Comparison of ENCODE assay signal across 9 cellular contexts in the genomic region with DNA sequence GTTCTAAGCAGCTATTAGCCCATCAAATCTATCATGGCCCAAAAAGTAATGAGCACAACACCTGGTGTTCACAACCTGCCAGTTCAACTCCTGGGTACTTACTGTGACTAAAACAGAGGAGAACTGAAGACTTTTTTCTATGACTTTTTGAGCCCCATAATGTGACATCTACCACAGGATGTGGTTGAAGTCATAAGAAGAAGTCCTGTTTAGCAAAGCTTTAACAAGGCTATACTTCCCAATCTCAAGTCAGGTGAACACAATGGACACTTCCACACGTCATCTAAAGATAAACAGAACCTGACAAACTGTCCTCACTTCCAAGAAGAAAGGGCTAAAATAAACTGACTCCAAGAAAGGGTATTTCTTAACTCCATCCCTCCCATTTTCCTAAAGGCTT.
DNase-seq lines count a peak whose midpoint lies in the region; ATAC-seq, FAIRE-seq and TF ChIP-seq lines count a peak whose summit lies in the region.
"Had no signal": no experiment of that assay in that cellular context is flagged by ENCODE, and none has a peak within 500 bp of the region (broad histone marks: within the 10 kb centered on the region; RNA-seq: fewer than 3 reads in every experiment).

No MANE protein-coding gene starts in this region.

- 33% methylated on average over 1 of the region's 1 CpG for WGBS in GM12878 (ENCODE audit: insufficient coverage, insufficient replicate concordance, low lambda C conversion rate, missing lambda C conversion rate)
- 73% methylated on average over 1 of the region's 1 CpG for WGBS in suprapubic skin

- intact Hi-C loops in GM12878 (cut with micrococcal nuclease; ENCODE audit: unreplicated experiment), result no loop called here
- intact Hi-C loops in cardiac septum (cut with DNase I), result no loop called here

- FAIRE-seq in GM12878 (lab: Jason Lieb, UNC), result peak; percentile 78

- no peak overlapping the region for H3K4me3 ChIP-seq in GM12865 (ENCODE audit: low read depth, low read length)
- H3K4me3 ChIP-seq in GM12878, result no peak overlapping the region
- no peak overlapping the region for H3K4me3 ChIP-seq in suprapubic skin

- RAD21 ChIA-PET in GM12878 (lab: Charles Lee; ENCODE audit: unreplicated experiment), result interaction anchor here (1.1 kb wide), 1 partner anchor 139 kb away, joined by 3 read pairs; a partner anchor contains a TSS

- TF ChIP-seq CTCF in GM12865 (IDR thresholded peaks at IDR 0.05; ENCODE audit: insufficient read depth, low read depth, low read length, missing control alignments) (no peak), GM12878 (IDR thresholded peaks at IDR 0.05 in 2 of 3, conservative IDR thresholded peaks at IDR 0.05 in 1 of 3; ENCODE audit: control insufficient read depth in 2 of 3, extremely low read depth in 1 of 3, insufficient read depth in 1 of 3, low read depth in 3 of 3, low read length in 3 of 3) (no peak), suprapubic skin (IDR thresholded peaks at IDR 0.05) (no peak)

- SMC1A ChIA-PET in GM12878 (lab: Charles Lee; ENCODE audit: uncharacterized antibody, unreplicated experiment), result interaction anchor here (0.8 to 1.5 kb wide), 4 partner anchors 8 to 19 kb away, joined by 3 to 6 read pairs (median 4); no protein-coding TSS in a partner anchor

- no peak for TF ChIP-seq POLR2A in GM12878 (IDR thresholded peaks at IDR 0.05; ENCODE audit: low read depth, low read length)
- no peak for TF ChIP-seq POLR2A in suprapubic skin (IDR thresholded peaks at IDR 0.05)

- CTCF ChIA-PET in GM12878 (lab: Yijun Ruan, JAX), result interaction anchor here (1.5 kb wide), 1 partner anchor 296 kb away, joined by 4 read pairs; a partner anchor contains a TSS

- H3K9ac ChIP-seq in GM12878 (ENCODE audit: control insufficient read depth, insufficient read depth, low read length), result no peak overlapping the region

- H3K27me3 ChIP-seq in GM12878 (replicated peaks in 1 of 2; ENCODE audit: control insufficient read depth in 2 of 2, insufficient read depth in 2 of 2, low read length in 1 of 2) (no peaks in the 10 kb centered on the region), suprapubic skin (no peaks in the 10 kb centered on the region)

- in situ Hi-C loops in GM12878 (cut with MboI), result no loop called here

- no peaks in the 10 kb centered on the region for H3K79me2 ChIP-seq in GM12878 (ENCODE audit: control insufficient read depth, insufficient read depth, low read length)

- H3K27ac ChIP-seq in GM12878 (ENCODE audit: control insufficient read depth, insufficient read depth) (no peak overlapping the region), suprapubic skin (no peak overlapping the region)

- no peak overlapping the region for H3K4me2 ChIP-seq in GM12878 (ENCODE audit: control insufficient read depth, insufficient read depth)

- H3K36me3 ChIP-seq in GM12878 (ENCODE audit: control insufficient read depth in 2 of 2, insufficient read depth in 2 of 2, low read length in 1 of 2) (peaks cover 0 to 4% of the 10 kb centered on the region in 2 experiments; a peak in 1 of 4 replicates), suprapubic skin (peaks cover 18% of the 10 kb centered on the region)

- no TSS peak for BruUV-seq in GM12878 (replicated peaks; lab: Mats Ljungman, UMichigan)

- TF ChIP-seq RAD21 in GM12878 (IDR thresholded peaks at IDR 0.05; ENCODE audit: insufficient read depth, low read depth, low read length), result no peak

- TF ChIP-seq EP300 in GM12878 (IDR thresholded peaks at IDR 0.05; ENCODE audit: borderline replicate concordance in 1 of 2, control insufficient read depth in 1 of 2, low read depth in 2 of 2, low read length in 2 of 2) (no peak), suprapubic skin (IDR thresholded peaks at IDR 0.05) (no peak)

- ATAC-seq in GM19455 (IDR thresholded peaks at IDR 0.05; ENCODE audit: unreplicated experiment) (peak; percentile 74), HG03439 (IDR thresholded peaks at IDR 0.05; ENCODE audit: unreplicated experiment) (peak; percentile 53), GM12878 (peak; percentile 79)

- no peak overlapping the region for H2AFZ ChIP-seq in GM12878 (ENCODE audit: control insufficient read depth, low read depth, low read length)

- no peaks in the 10 kb centered on the region for H4K20me1 ChIP-seq in GM12878 (ENCODE audit: control insufficient read depth, insufficient read depth)

- POLR2A ChIA-PET in GM12878 (lab: Charles Lee), result interaction anchor here (1.0 kb wide), 1 partner anchor 15 kb away, joined by 3 read pairs; no protein-coding TSS in a partner anchor

- peak; percentile 45 for DNase-seq in GM12865 (ENCODE audit: low read depth)
- DNase-seq in GM12878 (ENCODE audit: low read depth, low spot score), result peak; percentile 13
- no peak for DNase-seq in cardiac septum (ENCODE audit: low spot score)
- no peak for DNase-seq in HT-29 (ENCODE audit: low spot score)
- DNase-seq in NCI-H2029 treated with DMSO at 0.1 percent for 48 hours (lab: John Stamatoyannopoulos, UW), result no peak
- DNase-seq in suprapubic skin (ENCODE audit: low spot score in 2 of 2), result no peak
- DNase-seq: effector CD8-positive, alpha-beta T cell had no signal

- H3K4me1 ChIP-seq in GM12878 (ENCODE audit: control insufficient read depth, insufficient read depth, low read length) (no peaks in the 10 kb centered on the region), suprapubic skin (no peaks in the 10 kb centered on the region)

- H3K9me3 ChIP-seq in GM12878 (replicated peaks; ENCODE audit: control insufficient read depth, insufficient read depth, low read length), result no peaks in the 10 kb centered on the region
- H3K9me3 ChIP-seq in suprapubic skin, result no peaks in the 10 kb centered on the region

TF ChIP-seq in GM12878, 131 proteins besides CTCF, POLR2A, EP300 and RAD21 (continues in another document):
- TF ChIP-seq WRNIP1 (IDR thresholded peaks at IDR 0.05; ENCODE audit: borderline replicate concordance, low read depth, low read length) (no peak), HCFC1 (IDR thresholded peaks at IDR 0.05; ENCODE audit: low read length) (no peak), IKZF2 (IDR thresholded peaks at IDR 0.05) (peak in 1 of 2 experiments; percentile 25; a peak in 1 of 4 replicates)
- TF ChIP-seq, protein P1, sequence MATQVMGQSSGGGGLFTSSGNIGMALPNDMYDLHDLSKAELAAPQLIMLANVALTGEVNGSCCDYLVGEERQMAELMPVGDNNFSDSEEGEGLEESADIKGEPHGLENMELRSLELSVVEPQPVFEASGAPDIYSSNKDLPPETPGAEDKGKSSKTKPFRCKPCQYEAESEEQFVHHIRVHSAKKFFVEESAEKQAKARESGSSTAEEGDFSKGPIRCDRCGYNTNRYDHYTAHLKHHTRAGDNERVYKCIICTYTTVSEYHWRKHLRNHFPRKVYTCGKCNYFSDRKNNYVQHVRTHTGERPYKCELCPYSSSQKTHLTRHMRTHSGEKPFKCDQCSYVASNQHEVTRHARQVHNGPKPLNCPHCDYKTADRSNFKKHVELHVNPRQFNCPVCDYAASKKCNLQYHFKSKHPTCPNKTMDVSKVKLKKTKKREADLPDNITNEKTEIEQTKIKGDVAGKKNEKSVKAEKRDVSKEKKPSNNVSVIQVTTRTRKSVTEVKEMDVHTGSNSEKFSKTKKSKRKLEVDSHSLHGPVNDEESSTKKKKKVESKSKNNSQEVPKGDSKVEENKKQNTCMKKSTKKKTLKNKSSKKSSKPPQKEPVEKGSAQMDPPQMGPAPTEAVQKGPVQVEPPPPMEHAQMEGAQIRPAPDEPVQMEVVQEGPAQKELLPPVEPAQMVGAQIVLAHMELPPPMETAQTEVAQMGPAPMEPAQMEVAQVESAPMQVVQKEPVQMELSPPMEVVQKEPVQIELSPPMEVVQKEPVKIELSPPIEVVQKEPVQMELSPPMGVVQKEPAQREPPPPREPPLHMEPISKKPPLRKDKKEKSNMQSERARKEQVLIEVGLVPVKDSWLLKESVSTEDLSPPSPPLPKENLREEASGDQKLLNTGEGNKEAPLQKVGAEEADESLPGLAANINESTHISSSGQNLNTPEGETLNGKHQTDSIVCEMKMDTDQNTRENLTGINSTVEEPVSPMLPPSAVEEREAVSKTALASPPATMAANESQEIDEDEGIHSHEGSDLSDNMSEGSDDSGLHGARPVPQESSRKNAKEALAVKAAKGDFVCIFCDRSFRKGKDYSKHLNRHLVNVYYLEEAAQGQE (IDR thresholded peaks at IDR 0.05; ENCODE audit: low read depth, low read length), result no peak
- TF ChIP-seq, protein P2, sequence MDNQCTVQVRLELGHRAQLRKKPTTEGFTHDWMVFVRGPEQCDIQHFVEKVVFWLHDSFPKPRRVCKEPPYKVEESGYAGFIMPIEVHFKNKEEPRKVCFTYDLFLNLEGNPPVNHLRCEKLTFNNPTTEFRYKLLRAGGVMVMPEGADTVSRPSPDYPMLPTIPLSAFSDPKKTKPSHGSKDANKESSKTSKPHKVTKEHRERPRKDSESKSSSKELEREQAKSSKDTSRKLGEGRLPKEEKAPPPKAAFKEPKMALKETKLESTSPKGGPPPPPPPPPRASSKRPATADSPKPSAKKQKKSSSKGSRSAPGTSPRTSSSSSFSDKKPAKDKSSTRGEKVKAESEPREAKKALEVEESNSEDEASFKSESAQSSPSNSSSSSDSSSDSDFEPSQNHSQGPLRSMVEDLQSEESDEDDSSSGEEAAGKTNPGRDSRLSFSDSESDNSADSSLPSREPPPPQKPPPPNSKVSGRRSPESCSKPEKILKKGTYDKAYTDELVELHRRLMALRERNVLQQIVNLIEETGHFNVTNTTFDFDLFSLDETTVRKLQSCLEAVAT (IDR thresholded peaks at IDR 0.05), result no peak
- TF ChIP-seq, protein P3, sequence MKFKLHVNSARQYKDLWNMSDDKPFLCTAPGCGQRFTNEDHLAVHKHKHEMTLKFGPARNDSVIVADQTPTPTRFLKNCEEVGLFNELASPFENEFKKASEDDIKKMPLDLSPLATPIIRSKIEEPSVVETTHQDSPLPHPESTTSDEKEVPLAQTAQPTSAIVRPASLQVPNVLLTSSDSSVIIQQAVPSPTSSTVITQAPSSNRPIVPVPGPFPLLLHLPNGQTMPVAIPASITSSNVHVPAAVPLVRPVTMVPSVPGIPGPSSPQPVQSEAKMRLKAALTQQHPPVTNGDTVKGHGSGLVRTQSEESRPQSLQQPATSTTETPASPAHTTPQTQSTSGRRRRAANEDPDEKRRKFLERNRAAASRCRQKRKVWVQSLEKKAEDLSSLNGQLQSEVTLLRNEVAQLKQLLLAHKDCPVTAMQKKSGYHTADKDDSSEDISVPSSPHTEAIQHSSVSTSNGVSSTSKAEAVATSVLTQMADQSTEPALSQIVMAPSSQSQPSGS (IDR thresholded peaks at IDR 0.05; ENCODE audit: low read length), result 0 out of 2 replicates have a peak, but pooled peaks have one; percentile 12
- TF ChIP-seq, protein P4, sequence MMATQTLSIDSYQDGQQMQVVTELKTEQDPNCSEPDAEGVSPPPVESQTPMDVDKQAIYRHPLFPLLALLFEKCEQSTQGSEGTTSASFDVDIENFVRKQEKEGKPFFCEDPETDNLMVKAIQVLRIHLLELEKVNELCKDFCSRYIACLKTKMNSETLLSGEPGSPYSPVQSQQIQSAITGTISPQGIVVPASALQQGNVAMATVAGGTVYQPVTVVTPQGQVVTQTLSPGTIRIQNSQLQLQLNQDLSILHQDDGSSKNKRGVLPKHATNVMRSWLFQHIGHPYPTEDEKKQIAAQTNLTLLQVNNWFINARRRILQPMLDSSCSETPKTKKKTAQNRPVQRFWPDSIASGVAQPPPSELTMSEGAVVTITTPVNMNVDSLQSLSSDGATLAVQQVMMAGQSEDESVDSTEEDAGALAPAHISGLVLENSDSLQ (IDR thresholded peaks at IDR 0.05), result peak; percentile 28; the same call in 1 of the 2 replicates

Comparison
In these comparisons a context has a peak if more than half of its experiments do, and no peak if none do; other contexts are left out.
1. DNase-seq: peak in GM12865 (single experiment) and GM12878 (single experiment); none in cardiac septum (single experiment), HT-29 (single experiment), NCI-H2029 treated with DMSO at 0.1 percent for 48 hours (single experiment) and suprapubic skin (0 of 2).
2. Peak in every context shown above with its lines, with median percentiles within 50 percentile points of each other: ATAC-seq.